ENCODE assay signal across 8 cellular contexts in the genomic region with DNA sequence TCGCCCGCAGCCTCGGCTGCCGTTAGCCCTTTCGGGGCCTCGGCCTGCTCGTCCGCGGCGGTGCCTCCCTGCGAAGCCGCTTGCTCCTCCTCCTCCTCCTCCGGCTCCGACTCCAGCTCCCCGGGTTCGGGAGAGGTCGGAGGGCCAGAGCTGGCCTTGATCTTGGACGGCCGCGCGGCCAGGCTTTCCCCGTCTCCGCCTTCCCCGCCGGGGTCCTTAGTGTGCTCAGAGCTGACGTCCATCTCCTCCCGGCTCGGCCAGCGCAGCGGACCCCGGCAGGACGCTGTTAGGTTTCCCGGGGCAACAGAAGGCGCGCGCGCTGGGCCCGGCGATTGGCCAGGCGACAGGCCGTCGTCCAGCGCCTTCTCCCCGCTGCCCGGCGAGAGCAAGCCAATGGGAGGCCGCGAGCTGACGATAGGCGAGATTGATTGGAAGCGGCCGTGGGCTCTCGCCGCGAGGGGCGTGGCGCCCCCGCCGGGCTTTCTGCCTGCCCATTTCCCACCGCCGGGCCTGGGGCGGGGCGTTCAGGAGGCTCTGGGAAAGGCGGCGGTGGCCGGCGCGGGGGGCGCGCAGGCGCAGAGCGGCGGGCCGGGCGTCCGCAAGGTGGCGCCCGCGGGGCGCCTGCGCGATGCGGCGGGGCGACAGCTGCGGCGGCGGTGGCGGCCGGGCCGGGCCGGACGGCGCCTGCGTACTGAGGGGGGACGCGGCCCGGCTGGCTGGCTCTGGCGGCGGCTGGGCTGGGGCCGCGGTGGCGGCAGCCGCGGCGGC. TPM values are rescaled to one million over a fixed set of nuclear protein-coding genes. Genes with fewer than 3 reads are reported as not detected.
A peak's percentile ranks its signal among the peaks of the same experiment; 100 is the strongest.
DNase-seq lines count a peak whose midpoint lies in the region; ATAC-seq and TF ChIP-seq lines count a peak whose summit lies in the region.

A gene with protein sequence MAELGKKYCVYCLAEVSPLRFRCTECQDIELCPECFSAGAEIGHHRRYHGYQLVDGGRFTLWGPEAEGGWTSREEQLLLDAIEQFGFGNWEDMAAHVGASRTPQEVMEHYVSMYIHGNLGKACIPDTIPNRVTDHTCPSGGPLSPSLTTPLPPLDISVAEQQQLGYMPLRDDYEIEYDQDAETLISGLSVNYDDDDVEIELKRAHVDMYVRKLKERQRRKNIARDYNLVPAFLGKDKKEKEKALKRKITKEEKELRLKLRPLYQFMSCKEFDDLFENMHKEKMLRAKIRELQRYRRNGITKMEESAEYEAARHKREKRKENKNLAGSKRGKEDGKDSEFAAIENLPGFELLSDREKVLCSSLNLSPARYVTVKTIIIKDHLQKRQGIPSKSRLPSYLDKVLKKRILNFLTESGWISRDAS (plus strand): TSS at position 676 of the 768 bp plus-strand sequence. CDS start 208 bp downstream, outside the sequence.

- WGBS in right cardiac atrium = under 1% methylated on average over 105 of the region's 106 CpGs

- peak in 3 of 4 experiments; percentile 43 to 94 (median 93) for TF ChIP-seq CTCF in uterus (IDR thresholded peaks at IDR 0.05)

- H3K9me3 ChIP-seq in right cardiac atrium (ENCODE audit: control insufficient read depth, low read length) (no peaks in the 10 kb centered on the region), uterus (no peaks in the 10 kb centered on the region)

- peak within 1 kb of the TSS; percentile 90 for H3K27ac ChIP-seq in right cardiac atrium (ENCODE audit: low read length)
- peak within 1 kb of the TSS; percentile 72 to 81 for H3K27ac ChIP-seq in uterus

- intact Hi-C loops in right cardiac atrium (cut with DNase I) = loop anchor here in 1 of 4 donors (5.0 kb wide), 1 partner anchor 51 kb away; no protein-coding TSS in a partner anchor
- intact Hi-C loops in uterus (cut with DNase I; ENCODE audit: low total_unique reads) = no loop called here

- peak; percentile 42 for ATAC-seq in GM18499 (IDR thresholded peaks at IDR 0.05; ENCODE audit: insufficient read depth, unreplicated experiment)
- ATAC-seq in HG02943 (IDR thresholded peaks at IDR 0.05; ENCODE audit: low read depth, unreplicated experiment) = peak; percentile 73
- peak; percentile 96 to 97 for ATAC-seq in right cardiac atrium

- H3K4me1 ChIP-seq in right cardiac atrium (ENCODE audit: control insufficient read depth, insufficient read depth, low read length) = peaks cover 11% of the 10 kb centered on the region
- H3K4me1 ChIP-seq in uterus = peaks cover 6 to 8% of the 10 kb centered on the region in 2 donors

- DNase-seq in NCI-H187 (lab: John Stamatoyannopoulos, UW) = peak; percentile 95 to 97
- peak; percentile 77 to 93 (median 88) for DNase-seq in T-helper 2 cell
- peak; percentile 63 to 98 (median 96) for DNase-seq in anterior cingulate cortex (lab: John Stamatoyannopoulos, UW)
- peak; percentile 97 to 99 (median 99) for DNase-seq in right cardiac atrium
- DNase-seq in pulmonary artery endothelial cell (ENCODE audit: low read depth, low spot score) = peak; percentile 92
- DNase-seq in uterus = peak; percentile 95 to 98

- H3K27me3 ChIP-seq in right cardiac atrium (ENCODE audit: control insufficient read depth, insufficient read depth) (no peaks in the 10 kb centered on the region), uterus (no peaks in the 10 kb centered on the region)

- TF ChIP-seq POLR2A in uterus (IDR thresholded peaks at IDR 0.05) = peak in 1 of 2 donors; percentile 17

- no peaks in the 10 kb centered on the region for H3K36me3 ChIP-seq in uterus

- H3K4me3 ChIP-seq in right cardiac atrium (ENCODE audit: low read length) (peak within 1 kb of the TSS; percentile 68), uterus (peak within 1 kb of the TSS; percentile 74 to 94)

RNA-seq across cellular contexts. Expression of the gene that starts here (rescaled TPM):
- total RNA-seq in right cardiac atrium (10 to 100 TPM; 29.4 to 35.6 (median 31.7) TPM), pulmonary artery endothelial cell (10.2 and 12.0 TPM in 2 replicates), uterus (10 to 100 TPM; 14.1 to 24.0 (median 21.1) TPM)
- 19.7 TPM for polyA plus RNA-seq in right cardiac atrium

Comparison
In these comparisons a context has a peak if more than half of its experiments do, and no peak if none do; other contexts are left out.
1. Peak in every context shown above with its lines: DNase-seq, ATAC-seq, H3K4me3 ChIP-seq and H3K27ac ChIP-seq.
2. ATAC-seq: peak in every context shown above with its lines; median percentile 96 in right cardiac atrium; 73 in HG02943; 42 in GM18499.